In genomic region chr12:3300833-3301401, GRCh38 we compare ENCODE assay signal across 13 cellular contexts.
DNase-seq lines count a peak whose midpoint lies in the region; ATAC-seq, FAIRE-seq and TF ChIP-seq lines count a peak whose summit lies in the region.
"Had no signal": no experiment of that assay in that cellular context is flagged by ENCODE, and none has a peak within 500 bp of the region (broad histone marks: within the 10 kb centered on the region; RNA-seq: fewer than 3 reads in every experiment).

No MANE protein-coding gene starts in this region.

- no peak for FAIRE-seq in GM12891 (lab: Jason Lieb, UNC)

- TF ChIP-seq POLR2A in GM12891 (IDR thresholded peaks at IDR 0.05; ENCODE audit: low read depth, low read length): no peak

- peaks cover 26% of the 10 kb centered on the region for H3K4me1 Mint-ChIP-seq in glutamatergic neuron (ENCODE audit: low read depth, unreplicated experiment)
- H3K4me1 Mint-ChIP-seq in activated naive CD4-positive, alpha-beta T cell treated with anti-CD3 and anti-CD28 coated beads for 36 hours (ENCODE audit: low read depth): peaks cover 11% of the 10 kb centered on the region

- peaks cover 14% of the 10 kb centered on the region for H3K9me3 Mint-ChIP-seq in glutamatergic neuron (ENCODE audit: unreplicated experiment)
- H3K9me3 Mint-ChIP-seq in activated naive CD4-positive, alpha-beta T cell treated with anti-CD3 and anti-CD28 coated beads for 36 hours: no peaks in the 10 kb centered on the region
- H3K9me3 Mint-ChIP-seq: natural killer cell treated with Interleukin-12 subunit alpha and Interleukin-12 subunit beta and Interleukin-15 and Interleukin-18, amount 100 ng/mL, for 72 hours; stimulated activated naive CD8-positive, alpha-beta T cell treated with anti-CD3 and anti-CD28 coated beads, Interleukin-15, amount 100 ng/mL, for 72 hours had no signal

- DNase-seq in NCI-H82 (lab: John Stamatoyannopoulos, UW) (peak; percentile 40), NCI-H82 treated with DMSO at 0.1 percent for 48 hours (lab: John Stamatoyannopoulos, UW; ENCODE audit: unreplicated experiment) (no peak), SK-N-MC (ENCODE audit: low read depth, low spot score) (no peak), glutamatergic neuron (no peak), thoracic aorta (ENCODE audit: low spot score) (no peak), midbrain (lab: John Stamatoyannopoulos, UW) (no peak), GM12891 (ENCODE audit: insufficient read length, low spot score) (no peak)
- no peak for DNase-seq in activated naive CD4-positive, alpha-beta T cell treated with anti-CD3 and anti-CD28 coated beads for 36 hours
- DNase-seq: esophagus squamous epithelium had no signal

- H3K4me3 ChIP-seq in SK-N-MC (peak overlapping the region; percentile 74; the same call in 1 of the 2 replicates), thoracic aorta (peak overlapping the region; percentile 65)

- H3K27me3 Mint-ChIP-seq in glutamatergic neuron (ENCODE audit: unreplicated experiment): peaks cover 15% of the 10 kb centered on the region
- H3K27me3 Mint-ChIP-seq in activated naive CD4-positive, alpha-beta T cell treated with anti-CD3 and anti-CD28 coated beads for 36 hours (ENCODE audit: low read depth): peaks cover 6% of the 10 kb centered on the region

- H3K4me3 Mint-ChIP-seq in glutamatergic neuron (ENCODE audit: unreplicated experiment): peak overlapping the region; percentile 42
- no peak overlapping the region for H3K4me3 Mint-ChIP-seq in activated naive CD4-positive, alpha-beta T cell treated with anti-CD3 and anti-CD28 coated beads for 36 hours

- intact Hi-C loops in activated naive CD4-positive, alpha-beta T cell treated with anti-CD3 and anti-CD28 coated beads for 36 hours (cut with micrococcal nuclease): loop anchor here (1.0 to 2.0 kb wide), 5 partner anchors 452 to 662 kb away; partner anchors contain the start of genes CRACR2A and PARP11

- H3K9me3 ChIP-seq in SK-N-MC (ENCODE audit: low read depth, low read length): no peaks in the 10 kb centered on the region
- H3K9me3 ChIP-seq in thoracic aorta: no peaks in the 10 kb centered on the region
- H3K9me3 ChIP-seq: esophagus squamous epithelium had no signal

- H3K36me3 Mint-ChIP-seq in glutamatergic neuron (ENCODE audit: unreplicated experiment): no peaks in the 10 kb centered on the region
- H3K36me3 Mint-ChIP-seq in activated naive CD4-positive, alpha-beta T cell treated with anti-CD3 and anti-CD28 coated beads for 36 hours (ENCODE audit: low read depth): no peaks in the 10 kb centered on the region
- H3K36me3 Mint-ChIP-seq: activated naive CD8-positive, alpha-beta T cell; natural killer cell treated with Interleukin-12 subunit alpha and Interleukin-12 subunit beta and Interleukin-15 and Interleukin-18, amount 100 ng/mL, for 72 hours had no signal

- H3K27ac Mint-ChIP-seq in glutamatergic neuron (ENCODE audit: unreplicated experiment): no peak overlapping the region
- no peak overlapping the region for H3K27ac Mint-ChIP-seq in activated naive CD4-positive, alpha-beta T cell treated with anti-CD3 and anti-CD28 coated beads for 36 hours
- H3K27ac Mint-ChIP-seq: stimulated activated naive CD8-positive, alpha-beta T cell treated with anti-CD3 and anti-CD28 coated beads, Interleukin-15, amount 100 ng/mL, for 72 hours had no signal

- H3K4me1 ChIP-seq in thoracic aorta (ENCODE audit: control insufficient read depth in 1 of 2, low read depth in 2 of 2): peaks cover 13 to 26% of the 10 kb centered on the region in 2 donors

- no peak for TF ChIP-seq CTCF in glutamatergic neuron (IDR thresholded peaks at IDR 0.05; ENCODE audit: partially characterized antibody, unreplicated experiment)
- no peak for TF ChIP-seq CTCF in thoracic aorta (IDR thresholded peaks at IDR 0.05)

- H3K27me3 ChIP-seq in thoracic aorta (replicated peaks; ENCODE audit: insufficient read depth): no peaks in the 10 kb centered on the region

- H3K36me3 ChIP-seq in SK-N-MC (ENCODE audit: insufficient read depth, low read length) (no peaks in the 10 kb centered on the region), thoracic aorta (no peaks in the 10 kb centered on the region)
- H3K36me3 ChIP-seq: esophagus squamous epithelium had no signal

- CTCF ChIA-PET in activated naive CD4-positive, alpha-beta T cell treated with anti-CD3 and anti-CD28 coated beads for 36 hours (lab: Charles Lee): interaction anchor here (0.6 to 3.7 kb wide), 60 partner anchors 8 to 1793 kb away, joined by 3 to 53 read pairs (median 4); no protein-coding TSS in a partner anchor

- H3K9ac ChIP-seq in SK-N-MC (ENCODE audit: insufficient read length): no peak overlapping the region

- ATAC-seq in thoracic aorta (ENCODE audit: insufficient number of reproducible peaks, low FRiP score, low read depth): no peak

- H3K27ac ChIP-seq in SK-N-MC (no peak overlapping the region), thoracic aorta (no peak overlapping the region)
- H3K27ac ChIP-seq: HL-60 had no signal

TF ChIP-seq in GM12891, 5 proteins besides CTCF, POLR2A, EP300 and RAD21:
- no peak for TF ChIP-seq PAX5 (IDR thresholded peaks at IDR 0.05; ENCODE audit: insufficient read depth, low read length, severe bottlenecking)
- no peak for TF ChIP-seq POU2F2 (IDR thresholded peaks at IDR 0.05; ENCODE audit: low read depth, low read length)
- TF ChIP-seq TAF1 (IDR thresholded peaks at IDR 0.05; ENCODE audit: low read depth, low read length): no peak
- no peak for TF ChIP-seq POLR2AphosphoS5 (IDR thresholded peaks at IDR 0.05; ENCODE audit: low read depth, low read length)
- TF ChIP-seq SPI1 (IDR thresholded peaks at IDR 0.05; ENCODE audit: low read depth, low read length): no peak
